In the genomic region with DNA sequence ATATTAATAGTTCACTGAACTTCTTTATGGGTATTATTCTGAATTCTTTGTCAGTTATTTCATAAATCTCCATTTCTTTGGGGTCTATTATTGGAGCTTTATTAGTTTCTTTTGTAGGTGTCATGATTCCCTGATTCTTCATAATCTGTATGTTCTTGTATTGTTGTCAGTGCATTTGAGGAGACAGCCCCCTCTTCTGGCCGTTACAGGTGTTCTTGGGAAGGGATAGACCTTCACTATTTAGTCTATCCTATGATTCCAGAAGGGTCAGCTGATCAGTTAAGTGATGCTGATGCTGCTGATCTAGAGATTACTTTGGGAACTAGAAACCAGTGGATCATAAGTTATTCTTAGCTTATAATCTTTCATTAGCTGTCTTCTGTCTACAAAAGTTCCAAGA, we compare ENCODE assay signal across 17 cellular contexts. TPM values are rescaled to one million over a fixed set of nuclear protein-coding genes. Genes with fewer than 3 reads are reported as not detected.
DNase-seq lines count a peak whose midpoint lies in the region; ATAC-seq and TF ChIP-seq lines count a peak whose summit lies in the region.
"Had no signal": no experiment of that assay in that cellular context is flagged by ENCODE, and none has a peak within 500 bp of the region (broad histone marks: within the 10 kb centered on the region; RNA-seq: fewer than 3 reads in every experiment).

No MANE protein-coding gene starts in this region.

- no peaks in the 10 kb centered on the region for H4K20me1 ChIP-seq in GM23338 (replicated peaks; ENCODE audit: insufficient read depth)

- peaks cover 84% of the 10 kb centered on the region for H3K36me3 Mint-ChIP-seq in GM23338 (ENCODE audit: low read depth)

- H3K9me3 ChIP-seq in SJCRH30 (replicated peaks) (peaks cover 22% of the 10 kb centered on the region), vagina (peaks cover 28% of the 10 kb centered on the region)

- H3K27ac ChIP-seq in GM23338 (ENCODE audit: low read depth), result no peak overlapping the region
- H3K27ac ChIP-seq in SJCRH30, result no peak overlapping the region
- H3K27ac ChIP-seq in foreskin keratinocyte, result no peak overlapping the region
- no peak overlapping the region for H3K27ac ChIP-seq in vagina
- H3K27ac ChIP-seq: breast epithelium, tibial artery had no signal

- H3K27me3 ChIP-seq in GM23338 (ENCODE audit: insufficient read depth) (no peaks in the 10 kb centered on the region), SJCRH30 (no peaks in the 10 kb centered on the region), foreskin keratinocyte (no peaks in the 10 kb centered on the region), vagina (no peaks in the 10 kb centered on the region)
- H3K27me3 ChIP-seq: breast epithelium, tibial artery had no signal

- DNase-seq in DMS53 treated with DMSO at 0.1 percent for 48 hours (lab: John Stamatoyannopoulos, UW; ENCODE audit: unreplicated experiment) (peak; percentile 3), GM23338 (ENCODE audit: low spot score) (peak; percentile 65), SJCRH30 (peak; percentile 25 to 39), foreskin keratinocyte (no peak), NCI-H1436 (lab: John Stamatoyannopoulos, UW) (no peak), RPMI8226 (no peak), vagina (ENCODE audit: extremely low spot score in 2 of 2) (no peak)
- DNase-seq: activated naive CD8-positive, alpha-beta T cell treated with anti-CD3 and anti-CD28 coated beads, Interleukin-2, amount 10 ng/mL, durations not matched to agents 7 days and 5 days; C1 segment of cervical spinal cord; mesenchymal stem cell; NCI-H1930; NCI-H510A treated with DMSO at 0.1 percent for 48 hours; stimulated activated naive CD4-positive, alpha-beta T cell; tibial artery had no signal

- no peak overlapping the region for H3K4me3 Mint-ChIP-seq in GM23338
- H3K4me3 Mint-ChIP-seq: activated naive CD8-positive, alpha-beta T cell treated with anti-CD3 and anti-CD28 coated beads, Interleukin-2, amount 10 ng/mL, durations not matched to agents 7 days and 5 days; activated T-helper 1 cell treated with anti-CD3 and anti-CD28 coated beads, Interleukin-12 subunit alpha, Interleukin-12 subunit beta, Interleukin-2, Interleukin-4 antibody, amounts not matched to agents 30 ng/mL and 10 ng/mL and 1 ng/mL, durations not matched to agents 14 hours and 24 hours and 36 hours; nephron had no signal

- intact Hi-C loops in vagina (cut with DNase I), result no loop called here

- H3K9me3 Mint-ChIP-seq in GM23338, result peaks cover 67% of the 10 kb centered on the region

- TF ChIP-seq CTCF in GM23338 (conservative IDR thresholded peaks at IDR 0.05; ENCODE audit: low read depth in 2 of 2) (peak; percentile 77 to 79), foreskin keratinocyte (conservative IDR thresholded peaks at IDR 0.05) (peak; percentile 27), vagina (IDR thresholded peaks at IDR 0.05) (no peak)

- no peaks in the 10 kb centered on the region for H3K4me1 ChIP-seq in GM23338 (ENCODE audit: insufficient read depth)
- H3K4me1 ChIP-seq in SJCRH30, result no peaks in the 10 kb centered on the region
- no peaks in the 10 kb centered on the region for H3K4me1 ChIP-seq in foreskin keratinocyte
- no peaks in the 10 kb centered on the region for H3K4me1 ChIP-seq in vagina
- H3K4me1 ChIP-seq: breast epithelium, tibial artery had no signal

- H3K79me2 ChIP-seq in GM23338 (replicated peaks; ENCODE audit: insufficient read depth), result no peaks in the 10 kb centered on the region; the same call in 1 of the 2 replicates

- peaks cover 57% of the 10 kb centered on the region for H3K36me3 ChIP-seq in GM23338 (ENCODE audit: insufficient read depth)
- H3K36me3 ChIP-seq in SJCRH30, result peaks cover 55% of the 10 kb centered on the region
- H3K36me3 ChIP-seq in vagina, result peaks cover 6 to 54% of the 10 kb centered on the region in 2 donors

- H3K27me3 Mint-ChIP-seq in GM23338 (ENCODE audit: insufficient read depth, low read depth, poor library complexity), result peaks cover 7% of the 10 kb centered on the region
- H3K27me3 Mint-ChIP-seq: activated naive CD8-positive, alpha-beta T cell treated with anti-CD3 and anti-CD28 coated beads, Interleukin-2, amount 10 ng/mL, durations not matched to agents 7 days and 5 days had no signal

- no peak for TF ChIP-seq POLR2A in vagina (IDR thresholded peaks at IDR 0.05)

- no peaks in the 10 kb centered on the region for H3K9me2 ChIP-seq in GM23338 (ENCODE audit: insufficient read depth)

- no peak overlapping the region for H3K4me2 ChIP-seq in GM23338

- H3K4me3 ChIP-seq in GM23338 (no peak overlapping the region), SJCRH30 (no peak overlapping the region), vagina (no peak overlapping the region)
- H3K4me3 ChIP-seq: breast epithelium, tibial artery had no signal

- no peaks in the 10 kb centered on the region for H3F3A ChIP-seq in GM23338 (replicated peaks; ENCODE audit: low read depth)

- H3K27ac Mint-ChIP-seq in GM23338, result no peak overlapping the region
- H3K27ac Mint-ChIP-seq: activated naive CD8-positive, alpha-beta T cell treated with anti-CD3 and anti-CD28 coated beads, Interleukin-2, amount 10 ng/mL, durations not matched to agents 7 days and 5 days; activated T-helper 1 cell treated with anti-CD3 and anti-CD28 coated beads, Interleukin-12 subunit alpha, Interleukin-12 subunit beta, Interleukin-2, Interleukin-4 antibody, amounts not matched to agents 30 ng/mL and 10 ng/mL and 1 ng/mL, durations not matched to agents 14 hours and 24 hours and 36 hours; nephron had no signal

- H3K4me1 Mint-ChIP-seq in GM23338, result no peaks in the 10 kb centered on the region
- H3K4me1 Mint-ChIP-seq: activated naive CD8-positive, alpha-beta T cell treated with anti-CD3 and anti-CD28 coated beads, Interleukin-2, amount 10 ng/mL, durations not matched to agents 7 days and 5 days; nephron had no signal

- ATAC-seq in GM23338 (peak; percentile 46), foreskin keratinocyte (no peak)

- no peak overlapping the region for H2AFZ ChIP-seq in GM23338

TF ChIP-seq in GM23338, 12 proteins besides CTCF, POLR2A, EP300 and RAD21:
- no peak for TF ChIP-seq POLR2AphosphoS5 (IDR thresholded peaks at IDR 0.05; ENCODE audit: low read depth)
- TF ChIP-seq, protein P1, sequence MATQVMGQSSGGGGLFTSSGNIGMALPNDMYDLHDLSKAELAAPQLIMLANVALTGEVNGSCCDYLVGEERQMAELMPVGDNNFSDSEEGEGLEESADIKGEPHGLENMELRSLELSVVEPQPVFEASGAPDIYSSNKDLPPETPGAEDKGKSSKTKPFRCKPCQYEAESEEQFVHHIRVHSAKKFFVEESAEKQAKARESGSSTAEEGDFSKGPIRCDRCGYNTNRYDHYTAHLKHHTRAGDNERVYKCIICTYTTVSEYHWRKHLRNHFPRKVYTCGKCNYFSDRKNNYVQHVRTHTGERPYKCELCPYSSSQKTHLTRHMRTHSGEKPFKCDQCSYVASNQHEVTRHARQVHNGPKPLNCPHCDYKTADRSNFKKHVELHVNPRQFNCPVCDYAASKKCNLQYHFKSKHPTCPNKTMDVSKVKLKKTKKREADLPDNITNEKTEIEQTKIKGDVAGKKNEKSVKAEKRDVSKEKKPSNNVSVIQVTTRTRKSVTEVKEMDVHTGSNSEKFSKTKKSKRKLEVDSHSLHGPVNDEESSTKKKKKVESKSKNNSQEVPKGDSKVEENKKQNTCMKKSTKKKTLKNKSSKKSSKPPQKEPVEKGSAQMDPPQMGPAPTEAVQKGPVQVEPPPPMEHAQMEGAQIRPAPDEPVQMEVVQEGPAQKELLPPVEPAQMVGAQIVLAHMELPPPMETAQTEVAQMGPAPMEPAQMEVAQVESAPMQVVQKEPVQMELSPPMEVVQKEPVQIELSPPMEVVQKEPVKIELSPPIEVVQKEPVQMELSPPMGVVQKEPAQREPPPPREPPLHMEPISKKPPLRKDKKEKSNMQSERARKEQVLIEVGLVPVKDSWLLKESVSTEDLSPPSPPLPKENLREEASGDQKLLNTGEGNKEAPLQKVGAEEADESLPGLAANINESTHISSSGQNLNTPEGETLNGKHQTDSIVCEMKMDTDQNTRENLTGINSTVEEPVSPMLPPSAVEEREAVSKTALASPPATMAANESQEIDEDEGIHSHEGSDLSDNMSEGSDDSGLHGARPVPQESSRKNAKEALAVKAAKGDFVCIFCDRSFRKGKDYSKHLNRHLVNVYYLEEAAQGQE (IDR thresholded peaks at IDR 0.05; ENCODE audit: unreplicated experiment), result no peak
- TF ChIP-seq EZH2 (IDR thresholded peaks at IDR 0.05; ENCODE audit: low read depth, unreplicated experiment), result no peak
- TF ChIP-seq JUNB (IDR thresholded peaks at IDR 0.05; ENCODE audit: unreplicated experiment), result no peak
- TF ChIP-seq STAT1 (IDR thresholded peaks at IDR 0.05; ENCODE audit: unreplicated experiment), result no peak

RNA-seq across cellular contexts. Expression of a gene that starts 34.9 kb away (rescaled TPM):
- total RNA-seq in GM23338 (2014; rRNA removed; shearing (Covaris generic)), result 39.0 and 51.6 TPM in 2 replicates
- 11.0 and 12.9 TPM in 2 replicates for polyA plus RNA-seq in GM23338 (2016; fragmentation: Nextera tagmentation; extraction: Ambion mirVana)
- 35.7 and 38.7 TPM in 2 replicates for total RNA-seq in SJCRH30 (2014; rRNA removed; shearing (Covaris generic))
- total RNA-seq in foreskin keratinocyte, result 26.2 and 28.8 TPM in 2 replicates
- 9.0 and 10.4 TPM in 2 replicates for polyA plus RNA-seq in foreskin keratinocyte
- 27.0 TPM for total RNA-seq in vagina

RNA-seq across cellular contexts. Expression of a gene that starts 40.2 kb away (rescaled TPM):
- total RNA-seq in GM23338 (2014; rRNA removed; shearing (Covaris generic)), result 13.5 and 22.0 TPM in 2 replicates
- polyA plus RNA-seq in GM23338 (2016; fragmentation: Nextera tagmentation; extraction: Ambion mirVana) (12.1 and 15.2 TPM in 2 replicates), foreskin keratinocyte (6.0 and 7.6 TPM in 2 replicates)
- total RNA-seq in SJCRH30 (2014; rRNA removed; shearing (Covaris generic)), result 16.4 and 18.6 TPM in 2 replicates
- total RNA-seq in foreskin keratinocyte (12.1 and 18.3 TPM in 2 replicates), vagina (12.5 TPM)

Comparison
In these comparisons a context has a peak if more than half of its experiments do, and no peak if none do; other contexts are left out.
1. DNase-seq: peak in DMS53 treated with DMSO at 0.1 percent for 48 hours (single experiment), GM23338 (single experiment) and SJCRH30 (2 of 2); none in foreskin keratinocyte (0 of 2), NCI-H1436 (single experiment), RPMI8226 (single experiment) and vagina (0 of 2).
2. CTCF ChIP-seq: peak in GM23338 (2 of 2) and foreskin keratinocyte (single experiment); none in vagina (0 of 3).